In the genomic region with DNA sequence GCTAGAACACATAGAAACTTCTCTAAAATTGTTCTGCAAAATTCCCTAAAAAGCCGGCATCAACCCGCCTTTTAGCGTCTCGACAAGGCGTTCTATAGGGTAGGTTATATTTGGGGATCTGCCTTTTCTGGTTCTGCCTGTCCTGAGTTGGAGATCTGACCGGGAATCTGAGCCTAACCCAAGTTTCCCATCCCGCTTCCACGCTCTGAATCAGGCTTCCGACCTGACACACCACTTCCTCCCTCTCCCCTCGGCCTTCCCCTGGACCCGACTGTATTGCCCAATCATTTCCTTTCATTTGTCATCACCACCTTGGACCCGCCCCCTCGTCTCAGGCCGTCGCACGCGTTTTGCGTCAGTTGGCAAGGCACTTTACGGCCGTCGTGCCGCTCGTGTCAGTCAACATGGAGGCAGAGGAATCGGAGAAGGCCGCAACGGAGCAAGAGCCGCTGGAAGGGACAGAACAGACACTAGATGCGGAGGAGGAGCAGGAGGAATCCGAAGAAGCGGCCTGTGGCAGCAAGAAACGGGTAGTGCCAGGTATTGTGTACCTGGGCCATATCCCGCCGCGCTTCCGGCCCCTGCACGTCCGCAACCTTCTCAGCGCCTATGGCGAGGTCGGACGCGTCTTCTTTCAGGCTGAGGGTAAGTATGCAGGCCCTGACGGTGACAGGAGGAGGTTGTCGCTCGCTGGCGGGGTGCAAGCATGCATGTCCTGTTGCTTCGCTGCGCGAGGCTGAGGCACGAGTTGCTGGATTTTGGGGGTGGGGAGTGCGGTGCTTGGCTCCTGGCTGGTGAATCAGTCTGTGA, we compare ENCODE assay signal across 1 cellular context.
TF ChIP-seq lines count a peak whose summit lies in the region.

A gene (plus strand): TSS at position 375 of the 810 bp plus-strand sequence. CDS start 30 bp downstream, at position 405.

TF ChIP-seq in K562, 482 proteins besides CTCF, POLR2A, EP300 and RAD21 (continued from another document):
- TF ChIP-seq KLF10 (CRISPR knock-in tag; IDR thresholded peaks at IDR 0.05) (no peak), XRCC5 (IDR thresholded peaks at IDR 0.05; ENCODE audit: low read depth, low read length) (no peak), TAF15 (IDR thresholded peaks at IDR 0.05; ENCODE audit: low read depth, low read length) (no peak), SMAD1 (IDR thresholded peaks at IDR 0.05; ENCODE audit: low read depth, low read length, partially characterized antibody) (peak; percentile 72), ZKSCAN1 (IDR thresholded peaks at IDR 0.05; ENCODE audit: low read depth, low read length) (peak; percentile 65), KAT2B (IDR thresholded peaks at IDR 0.05; ENCODE audit: low read depth, low read length) (no peak), MCM5 (IDR thresholded peaks at IDR 0.05; ENCODE audit: low read depth) (no peak), ZKSCAN3 (CRISPR knock-in tag; IDR thresholded peaks at IDR 0.05) (no peak), XRCC3 (IDR thresholded peaks at IDR 0.05) (no peak), RNF2 (IDR thresholded peaks at IDR 0.05) (peak; percentile 84), POLR2AphosphoS5 (IDR thresholded peaks at IDR 0.05; ENCODE audit: control insufficient read depth, insufficient read depth, low read depth, low read length) (no peak; the same call in none of the 2 replicates), FOXP1 (CRISPR knock-in tag; IDR thresholded peaks at IDR 0.05) (peak; percentile 42; the same call in 1 of the 2 replicates), SIN3B (IDR thresholded peaks at IDR 0.05; ENCODE audit: low read depth) (peak; percentile 98), STAT5A (IDR thresholded peaks at IDR 0.05; ENCODE audit: borderline replicate concordance, low read length) (peak; percentile 39; the same call in 1 of the 2 replicates), PTRF (tag; IDR thresholded peaks at IDR 0.05) (no peak), TCFL5 (CRISPR knock-in tag; conservative IDR thresholded peaks at IDR 0.05) (no peak)
- TF ChIP-seq, protein P1, sequence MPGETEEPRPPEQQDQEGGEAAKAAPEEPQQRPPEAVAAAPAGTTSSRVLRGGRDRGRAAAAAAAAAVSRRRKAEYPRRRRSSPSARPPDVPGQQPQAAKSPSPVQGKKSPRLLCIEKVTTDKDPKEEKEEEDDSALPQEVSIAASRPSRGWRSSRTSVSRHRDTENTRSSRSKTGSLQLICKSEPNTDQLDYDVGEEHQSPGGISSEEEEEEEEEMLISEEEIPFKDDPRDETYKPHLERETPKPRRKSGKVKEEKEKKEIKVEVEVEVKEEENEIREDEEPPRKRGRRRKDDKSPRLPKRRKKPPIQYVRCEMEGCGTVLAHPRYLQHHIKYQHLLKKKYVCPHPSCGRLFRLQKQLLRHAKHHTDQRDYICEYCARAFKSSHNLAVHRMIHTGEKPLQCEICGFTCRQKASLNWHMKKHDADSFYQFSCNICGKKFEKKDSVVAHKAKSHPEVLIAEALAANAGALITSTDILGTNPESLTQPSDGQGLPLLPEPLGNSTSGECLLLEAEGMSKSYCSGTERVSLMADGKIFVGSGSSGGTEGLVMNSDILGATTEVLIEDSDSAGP (CRISPR knock-in tag; IDR thresholded peaks at IDR 0.05), result no peak; the same call in 1 of the 2 replicates
TF ChIP-seq in K562: peak in this region for 182.
